ENCODE assay signal across 11 cellular contexts in genomic region chr9:87713990-87714335, GRCh38. TPM values are rescaled to one million over a fixed set of nuclear protein-coding genes. Genes with fewer than 3 reads are reported as not detected.
DNase-seq lines count a peak whose midpoint lies in the region; ATAC-seq and TF ChIP-seq lines count a peak whose summit lies in the region.
"Had no signal": no experiment of that assay in that cellular context is flagged by ENCODE, and none has a peak within 500 bp of the region (broad histone marks: within the 10 kb centered on the region; RNA-seq: fewer than 3 reads in every experiment).

No MANE protein-coding gene starts in this region.

- peak overlapping the region; percentile 43 for H3K4me3 ChIP-seq in AG10803 (ENCODE audit: low read length)
- H3K4me3 ChIP-seq in fibroblast of villous mesenchyme (ENCODE audit: low read depth, low read length) = peak overlapping the region; percentile 32
- peak overlapping the region in 1 of 4 donors; percentile 3 for H3K4me3 ChIP-seq in gastrocnemius medialis

- TF ChIP-seq POLR2A in gastrocnemius medialis (IDR thresholded peaks at IDR 0.05) (no peak), GM18505 (IDR thresholded peaks at IDR 0.05; ENCODE audit: borderline replicate concordance, extremely low read depth, insufficient read depth, insufficient read length) (no peak)

- no peak overlapping the region for H3K4me3 Mint-ChIP-seq in activated CD4-positive, alpha-beta memory T cell treated with anti-CD3 and anti-CD28 coated beads, Interleukin-2, amount 10 ng/mL, durations not matched to agents 7 days and 5 days
- no peak overlapping the region for H3K4me3 Mint-ChIP-seq in activated T-cell treated with anti-CD3 and anti-CD28 coated beads, Interleukin-2, amount 50 U/mL, for 4 hours
- H3K4me3 Mint-ChIP-seq: CD8-positive, alpha-beta memory T cell had no signal

- in situ Hi-C loops in gastrocnemius medialis (cut with MboI; ENCODE audit: low sequenced_read_pairs in 4 of 4) = no loop called here

- H3K27ac ChIP-seq in gastrocnemius medialis = peak overlapping the region; percentile 63 to 73 (median 66)

- peaks cover 7 to 13% of the 10 kb centered on the region in 2 donors for H3K4me1 ChIP-seq in gastrocnemius medialis

- H3K9me3 Mint-ChIP-seq in activated CD4-positive, alpha-beta memory T cell treated with anti-CD3 and anti-CD28 coated beads, Interleukin-2, amount 10 ng/mL, durations not matched to agents 7 days and 5 days = peaks cover 4% of the 10 kb centered on the region
- no peaks in the 10 kb centered on the region for H3K9me3 Mint-ChIP-seq in activated T-cell treated with anti-CD3 and anti-CD28 coated beads, Interleukin-2, amount 50 U/mL, for 4 hours
- H3K9me3 Mint-ChIP-seq: CD8-positive, alpha-beta memory T cell had no signal

- no peaks in the 10 kb centered on the region for H3K36me3 ChIP-seq in gastrocnemius medialis

- ATAC-seq in gastrocnemius medialis (no peak), GM18517 (IDR thresholded peaks at IDR 0.05; ENCODE audit: unreplicated experiment) (no peak), GM18505 (IDR thresholded peaks at IDR 0.05; ENCODE audit: unreplicated experiment) (no peak)
- ATAC-seq in activated T-cell treated with anti-CD3 and anti-CD28 coated beads, Interleukin-2, amount 50 U/mL, for 4 hours = no peak

- intact Hi-C loops in gastrocnemius medialis (cut with DNase I; ENCODE audit: low total_unique reads) = no loop called here

- no peaks in the 10 kb centered on the region for H3K9me3 ChIP-seq in gastrocnemius medialis

- TF ChIP-seq CTCF in AG10803 (conservative IDR thresholded peaks at IDR 0.05; ENCODE audit: low read length) (no peak), fibroblast of villous mesenchyme (IDR thresholded peaks at IDR 0.05; ENCODE audit: insufficient read depth, low read depth, low read length) (no peak), gastrocnemius medialis (IDR thresholded peaks at IDR 0.05 in 4 of 5, conservative IDR thresholded peaks at IDR 0.05 in 1 of 5) (no peak)

- no peak for DNase-seq in AG10803 (ENCODE audit: low read depth)
- DNase-seq in activated CD4-positive, alpha-beta memory T cell treated with anti-CD3 and anti-CD28 coated beads, Interleukin-2, amount 10 ng/mL, durations not matched to agents 7 days and 5 days = no peak
- DNase-seq in fibroblast of villous mesenchyme (ENCODE audit: low read depth) = no peak
- no peak for DNase-seq in gastrocnemius medialis
- no peak for DNase-seq in NCI-H82 (lab: John Stamatoyannopoulos, UW)
- DNase-seq in activated T-cell treated with anti-CD3 and anti-CD28 coated beads, Interleukin-2, amount 50 U/mL, for 4 hours = no peak
- DNase-seq: activated T-cell treated with anti-CD3 and anti-CD28 coated beads for 4 hours; CD8-positive, alpha-beta memory T cell; NCI-H2107 had no signal

- peaks cover 6% of the 10 kb centered on the region for H3K36me3 Mint-ChIP-seq in activated CD4-positive, alpha-beta memory T cell treated with anti-CD3 and anti-CD28 coated beads, Interleukin-2, amount 10 ng/mL, durations not matched to agents 7 days and 5 days (ENCODE audit: low read depth)
- no peaks in the 10 kb centered on the region for H3K36me3 Mint-ChIP-seq in activated T-cell treated with anti-CD3 and anti-CD28 coated beads, Interleukin-2, amount 50 U/mL, for 4 hours (ENCODE audit: insufficient read depth)
- H3K36me3 Mint-ChIP-seq: CD8-positive, alpha-beta memory T cell had no signal

- peaks cover 49% of the 10 kb centered on the region for H3K4me1 Mint-ChIP-seq in activated CD4-positive, alpha-beta memory T cell treated with anti-CD3 and anti-CD28 coated beads, Interleukin-2, amount 10 ng/mL, durations not matched to agents 7 days and 5 days
- H3K4me1 Mint-ChIP-seq in activated T-cell treated with anti-CD3 and anti-CD28 coated beads, Interleukin-2, amount 50 U/mL, for 4 hours (ENCODE audit: low read depth) = peaks cover 28% of the 10 kb centered on the region

- peaks cover 19% of the 10 kb centered on the region for H3K27me3 Mint-ChIP-seq in activated CD4-positive, alpha-beta memory T cell treated with anti-CD3 and anti-CD28 coated beads, Interleukin-2, amount 10 ng/mL, durations not matched to agents 7 days and 5 days
- no peaks in the 10 kb centered on the region for H3K27me3 Mint-ChIP-seq in activated T-cell treated with anti-CD3 and anti-CD28 coated beads, Interleukin-2, amount 50 U/mL, for 4 hours (ENCODE audit: low read depth)

- POLR2A ChIA-PET in activated CD4-positive, alpha-beta memory T cell treated with anti-CD3 and anti-CD28 coated beads, Interleukin-2, amount 10 ng/mL, durations not matched to agents 7 days and 5 days (lab: Charles Lee) = interaction anchor here (0.9 to 1.4 kb wide), 3 partner anchors 20 to 261 kb away, joined by 3 to 4 read pairs (median 3); partner anchors contain the start of gene CDK20

- peak overlapping the region; percentile 82 for H3K27ac Mint-ChIP-seq in activated CD4-positive, alpha-beta memory T cell treated with anti-CD3 and anti-CD28 coated beads, Interleukin-2, amount 10 ng/mL, durations not matched to agents 7 days and 5 days
- H3K27ac Mint-ChIP-seq: CD8-positive, alpha-beta memory T cell had no signal

- CTCF ChIA-PET in activated CD4-positive, alpha-beta memory T cell treated with anti-CD3 and anti-CD28 coated beads, Interleukin-2, amount 10 ng/mL, durations not matched to agents 7 days and 5 days (lab: Charles Lee) = interaction anchor here (1.2 to 1.4 kb wide), 3 partner anchors 29 to 80 kb away, joined by 3 to 4 read pairs (median 3); no protein-coding TSS in a partner anchor

- H3K27me3 ChIP-seq in gastrocnemius medialis = no peaks in the 10 kb centered on the region

RNA-seq across cellular contexts. Expression of gene CTSL, which starts 12.0 kb away (rescaled TPM):
- 10 to 100 TPM; 12.1 to 12.9 TPM for total RNA-seq in activated CD4-positive, alpha-beta memory T cell treated with anti-CD3 and anti-CD28 coated beads, Interleukin-2, amount 10 ng/mL, durations not matched to agents 7 days and 5 days
- 156 and 163 TPM in 2 replicates for total RNA-seq in fibroblast of villous mesenchyme
- 100 to 1,000 TPM in 1 of 4 donors, 10 to 100 TPM in 3; 37.3 to 110 (median 56.8) TPM for total RNA-seq in gastrocnemius medialis
- 10 to 100 TPM; 10.9 to 14.4 (median 13.2) TPM for total RNA-seq in activated T-cell treated with anti-CD3 and anti-CD28 coated beads, Interleukin-2, amount 50 U/mL, for 4 hours
